ENCODE assay signal across 1 cellular context in genomic region chr7:16745645-16746044, GRCh38.
TF ChIP-seq lines count a peak whose summit lies in the region.

No MANE protein-coding gene starts in this region.

TF ChIP-seq in WTC11, 78 proteins besides CTCF, POLR2A, EP300 and RAD21 (continued from another document):
- TF ChIP-seq, protein P1, sequence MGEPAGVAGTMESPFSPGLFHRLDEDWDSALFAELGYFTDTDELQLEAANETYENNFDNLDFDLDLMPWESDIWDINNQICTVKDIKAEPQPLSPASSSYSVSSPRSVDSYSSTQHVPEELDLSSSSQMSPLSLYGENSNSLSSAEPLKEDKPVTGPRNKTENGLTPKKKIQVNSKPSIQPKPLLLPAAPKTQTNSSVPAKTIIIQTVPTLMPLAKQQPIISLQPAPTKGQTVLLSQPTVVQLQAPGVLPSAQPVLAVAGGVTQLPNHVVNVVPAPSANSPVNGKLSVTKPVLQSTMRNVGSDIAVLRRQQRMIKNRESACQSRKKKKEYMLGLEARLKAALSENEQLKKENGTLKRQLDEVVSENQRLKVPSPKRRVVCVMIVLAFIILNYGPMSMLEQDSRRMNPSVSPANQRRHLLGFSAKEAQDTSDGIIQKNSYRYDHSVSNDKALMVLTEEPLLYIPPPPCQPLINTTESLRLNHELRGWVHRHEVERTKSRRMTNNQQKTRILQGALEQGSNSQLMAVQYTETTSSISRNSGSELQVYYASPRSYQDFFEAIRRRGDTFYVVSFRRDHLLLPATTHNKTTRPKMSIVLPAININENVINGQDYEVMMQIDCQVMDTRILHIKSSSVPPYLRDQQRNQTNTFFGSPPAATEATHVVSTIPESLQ (CRISPR knock-in tag; IDR thresholded peaks at IDR 0.05): no peak
- TF ChIP-seq MXD4 (CRISPR knock-in tag; IDR thresholded peaks at IDR 0.05; ENCODE audit: borderline replicate concordance) (no peak), NFATC4 (CRISPR knock-in tag; IDR thresholded peaks at IDR 0.05) (no peak), MLX (CRISPR knock-in tag; IDR thresholded peaks at IDR 0.05) (no peak), JAZF1 (CRISPR knock-in tag; IDR thresholded peaks at IDR 0.05) (no peak), FOXJ3 (CRISPR knock-in tag; IDR thresholded peaks at IDR 0.05; ENCODE audit: borderline replicate concordance) (no peak), PREB (CRISPR knock-in tag; IDR thresholded peaks at IDR 0.05; ENCODE audit: borderline replicate concordance) (no peak), SOX15 (CRISPR knock-in tag; IDR thresholded peaks at IDR 0.05) (no peak), ZSCAN18 (CRISPR knock-in tag; IDR thresholded peaks at IDR 0.05) (no peak)
- TF ChIP-seq, protein P2, sequence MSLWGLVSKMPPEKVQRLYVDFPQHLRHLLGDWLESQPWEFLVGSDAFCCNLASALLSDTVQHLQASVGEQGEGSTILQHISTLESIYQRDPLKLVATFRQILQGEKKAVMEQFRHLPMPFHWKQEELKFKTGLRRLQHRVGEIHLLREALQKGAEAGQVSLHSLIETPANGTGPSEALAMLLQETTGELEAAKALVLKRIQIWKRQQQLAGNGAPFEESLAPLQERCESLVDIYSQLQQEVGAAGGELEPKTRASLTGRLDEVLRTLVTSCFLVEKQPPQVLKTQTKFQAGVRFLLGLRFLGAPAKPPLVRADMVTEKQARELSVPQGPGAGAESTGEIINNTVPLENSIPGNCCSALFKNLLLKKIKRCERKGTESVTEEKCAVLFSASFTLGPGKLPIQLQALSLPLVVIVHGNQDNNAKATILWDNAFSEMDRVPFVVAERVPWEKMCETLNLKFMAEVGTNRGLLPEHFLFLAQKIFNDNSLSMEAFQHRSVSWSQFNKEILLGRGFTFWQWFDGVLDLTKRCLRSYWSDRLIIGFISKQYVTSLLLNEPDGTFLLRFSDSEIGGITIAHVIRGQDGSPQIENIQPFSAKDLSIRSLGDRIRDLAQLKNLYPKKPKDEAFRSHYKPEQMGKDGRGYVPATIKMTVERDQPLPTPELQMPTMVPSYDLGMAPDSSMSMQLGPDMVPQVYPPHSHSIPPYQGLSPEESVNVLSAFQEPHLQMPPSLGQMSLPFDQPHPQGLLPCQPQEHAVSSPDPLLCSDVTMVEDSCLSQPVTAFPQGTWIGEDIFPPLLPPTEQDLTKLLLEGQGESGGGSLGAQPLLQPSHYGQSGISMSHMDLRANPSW (CRISPR knock-in tag; conservative IDR thresholded peaks at IDR 0.05; ENCODE audit: low read depth): no peak
